21 cellular contexts compared by ENCODE assay signal in genomic region chr20:46168438-46168837, GRCh38.
"Had no signal": no experiment of that assay in that cellular context is flagged by ENCODE, and none has a peak within 500 bp of the region (broad histone marks: within the 10 kb centered on the region; RNA-seq: fewer than 3 reads in every experiment).

No MANE protein-coding gene starts in this region.

- H3K9me3 ChIP-seq: heart right ventricle, left ventricle myocardium inferior, mucosa of descending colon, ovary, suprapubic skin, thoracic aorta, tibial artery, vagina had no signal

- FAIRE-seq: small intestine had no signal

- H3K4me2 ChIP-seq: hepatocyte had no signal

- H3K36me3 ChIP-seq: heart right ventricle, left ventricle myocardium inferior, ovary, right atrium auricular region, sigmoid colon, spleen, suprapubic skin, thoracic aorta, tibial artery, vagina had no signal

- H3K4me1 ChIP-seq: right atrium auricular region, sigmoid colon, spleen, tibial artery, vagina had no signal

- H3K79me2 ChIP-seq: hepatocyte had no signal

- H3K27me3 ChIP-seq: ovary, right atrium auricular region, vagina had no signal

- ATAC-seq: heart right ventricle; mucosa of descending colon; naive thymus-derived CD4-positive, alpha-beta T cell; natural killer cell treated with Interleukin-12 subunit alpha and Interleukin-12 subunit beta and Interleukin-15 and Interleukin-18, amount 100 ng/mL, for 72 hours; stimulated activated effector memory CD8-positive, alpha-beta T cell treated with anti-CD3 and anti-CD28 coated beads, Interleukin-12 subunit alpha, Interleukin-12 subunit beta, amount 100 ng/mL, for 72 hours had no signal

- H3K27ac ChIP-seq: heart right ventricle, hepatocyte, left ventricle myocardium inferior, ovary, right atrium auricular region, sigmoid colon, spleen, suprapubic skin, thoracic aorta, tibial artery, vagina had no signal

- DNase-seq: heart right ventricle; islet precursor cell; left ventricle myocardium inferior; midbrain; mucosa of descending colon; naive thymus-derived CD4-positive, alpha-beta T cell; ovary; sigmoid colon; small intestine; spleen; stimulated activated CD4-positive, alpha-beta T cell treated with anti-CD3 and anti-CD28 coated beads, Interleukin-4, amount 100 ng/mL, for 24 hours; stimulated activated naive CD4-positive, alpha-beta T cell; tibial artery had no signal

- H3K4me3 ChIP-seq: heart right ventricle, hepatocyte, left ventricle myocardium inferior, lung, mucosa of descending colon, ovary, right atrium auricular region, sigmoid colon, spleen, suprapubic skin, thoracic aorta, tibial artery, vagina had no signal

- H2AFZ ChIP-seq: hepatocyte had no signal
